In genomic region chr10:127374901-127375300, GRCh38 we compare ENCODE assay signal across 17 cellular contexts.
DNase-seq lines count a peak whose midpoint lies in the region; ATAC-seq and TF ChIP-seq lines count a peak whose summit lies in the region.
"Had no signal": no experiment of that assay in that cellular context is flagged by ENCODE, and none has a peak within 500 bp of the region (broad histone marks: within the 10 kb centered on the region; RNA-seq: fewer than 3 reads in every experiment).

No MANE protein-coding gene starts in this region.

- POLR2A ChIA-PET in CD4-positive, alpha-beta T cell (lab: Charles Lee) = no interaction called here

- no peak overlapping the region for H2BK120ac ChIP-seq in H9 (ENCODE audit: low read depth, low read length, poor library complexity, severe bottlenecking)

- no peak overlapping the region for H4K91ac ChIP-seq in H9 (ENCODE audit: insufficient read length, low read depth, low read length)

- no peaks in the 10 kb centered on the region for H3K9me3 ChIP-seq in H9 (ENCODE audit: control insufficient read depth, low read depth, low read length)
- no peaks in the 10 kb centered on the region for H3K9me3 ChIP-seq in smooth muscle cell (replicated peaks; ENCODE audit: low read depth)
- H3K9me3 ChIP-seq in CD4-positive, alpha-beta T cell (ENCODE audit: control insufficient read depth, low read length) = no peaks in the 10 kb centered on the region

- H2BK5ac ChIP-seq in H9 (ENCODE audit: insufficient read length, low read length) = no peak overlapping the region

- H3K79me2 ChIP-seq in H9 (ENCODE audit: insufficient read depth, low read length) (no peaks in the 10 kb centered on the region), smooth muscle cell (ENCODE audit: low read depth) (no peaks in the 10 kb centered on the region)

- H3K27ac Mint-ChIP-seq in H9 (peak overlapping the region in 2 of 3 experiments; percentile 35 to 78; a peak in 4 of 7 replicates), chondrocyte (ENCODE audit: unreplicated experiment) (peak overlapping the region; percentile 28)
- no peak overlapping the region for H3K27ac Mint-ChIP-seq in CD4-positive, alpha-beta T cell
- no peak overlapping the region for H3K27ac Mint-ChIP-seq in activated naive CD8-positive, alpha-beta T cell treated with anti-CD3 and anti-CD28 coated beads for 36 hours
- H3K27ac Mint-ChIP-seq: GM23338 had no signal

- H3K4me1 Mint-ChIP-seq in H9 (peaks cover 7 to 9% of the 10 kb centered on the region in 2 experiments), chondrocyte (ENCODE audit: low read depth) (no peaks in the 10 kb centered on the region)
- H3K4me1 Mint-ChIP-seq in CD4-positive, alpha-beta T cell (ENCODE audit: low read depth) = no peaks in the 10 kb centered on the region
- H3K4me1 Mint-ChIP-seq in activated naive CD8-positive, alpha-beta T cell treated with anti-CD3 and anti-CD28 coated beads for 36 hours = no peaks in the 10 kb centered on the region
- H3K4me1 Mint-ChIP-seq: GM23338 had no signal

- intact Hi-C loops in CD4-positive, alpha-beta T cell (cut with DNase I, micrococcal nuclease) = no loop called here

- H3K23me2 ChIP-seq in H9 (ENCODE audit: insufficient read length, low read depth, low read length, poor library complexity, severe bottlenecking) = no peaks in the 10 kb centered on the region

- no peak overlapping the region for H3K4me3 ChIP-seq in smooth muscle cell
- H3K4me3 ChIP-seq: GM23338 had no signal

- WGBS in H9 (ENCODE audit: extremely low coverage, insufficient read length, low lambda C conversion rate) = no CpG with 5 or more reads among the region's 5 CpGs
- 32% methylated on average over 5 of the region's 5 CpGs for WGBS in smooth muscle cell (ENCODE audit: low lambda C conversion rate)

- H3K23ac ChIP-seq in H9 (ENCODE audit: insufficient read length, low read depth, low read length) = no peak overlapping the region

- no peak for TF ChIP-seq CTCF in H9 (conservative IDR thresholded peaks at IDR 0.05)
- no peak for TF ChIP-seq CTCF in chondrocyte (IDR thresholded peaks at IDR 0.05)
- TF ChIP-seq CTCF in smooth muscle cell (IDR thresholded peaks at IDR 0.05; ENCODE audit: borderline replicate concordance, insufficient read depth, poor library complexity, severe bottlenecking) = no peak
- no peak for TF ChIP-seq CTCF in CD4-positive, alpha-beta T cell (IDR thresholded peaks at IDR 0.05)

- H4K5ac ChIP-seq in H9 (ENCODE audit: insufficient read length, low read depth, low read length) = no peak overlapping the region

- no peak overlapping the region for H3K18ac ChIP-seq in H9 (ENCODE audit: insufficient read length, low read depth, low read length)

- ATAC-seq in CD4-positive, alpha-beta T cell (ENCODE audit: poor library complexity) = no peak
- ATAC-seq in GM18907 (IDR thresholded peaks at IDR 0.05; ENCODE audit: unreplicated experiment) = no peak
- ATAC-seq: GM23338, PC-3 had no signal

- H2AFZ ChIP-seq in H9 (ENCODE audit: low read length) (no peak overlapping the region), smooth muscle cell (ENCODE audit: low read depth) (no peak overlapping the region)
- H2AFZ ChIP-seq: GM23338 had no signal

- DNase-seq in H9 = no peak
- peak; percentile 50 to 82 for DNase-seq in NCI-H524 (lab: John Stamatoyannopoulos, UW)
- no peak for DNase-seq in chondrocyte (ENCODE audit: low spot score)
- no peak for DNase-seq in smooth muscle cell (lab: John Stamatoyannopoulos, UW; ENCODE audit: unreplicated experiment)
- no peak for DNase-seq in CD4-positive, alpha-beta T cell
- DNase-seq in activated naive CD8-positive, alpha-beta T cell treated with anti-CD3 and anti-CD28 coated beads for 36 hours = no peak
- DNase-seq: ACHN, NCI-H1436 treated with DMSO at 0.1 percent for 48 hours, NCI-H2081, NCI-H774, PC-3, SIG-M5, T-helper 1 cell had no signal

- no peaks in the 10 kb centered on the region for H3K36me3 ChIP-seq in smooth muscle cell (ENCODE audit: low read depth)

- H2BK15ac ChIP-seq in H9 (ENCODE audit: low read depth, low read length) = no peak overlapping the region

- H3K4me2 ChIP-seq in H9 (ENCODE audit: insufficient read depth, insufficient read length, low read length) (no peak overlapping the region), smooth muscle cell (peak overlapping the region; percentile 55)
- H3K4me2 ChIP-seq: GM23338 had no signal

- H2AK5ac ChIP-seq in H9 (ENCODE audit: insufficient read length, low read length) = no peak overlapping the region

- no peak overlapping the region for H2BK12ac ChIP-seq in H9 (ENCODE audit: insufficient read length, low read depth, low read length)

- H3K4me3 Mint-ChIP-seq in H9 (no peak overlapping the region), chondrocyte (ENCODE audit: unreplicated experiment) (no peak overlapping the region)
- H3K4me3 Mint-ChIP-seq in CD4-positive, alpha-beta T cell = no peak overlapping the region
- no peak overlapping the region for H3K4me3 Mint-ChIP-seq in activated naive CD8-positive, alpha-beta T cell treated with anti-CD3 and anti-CD28 coated beads for 36 hours
- H3K4me3 Mint-ChIP-seq: GM23338 had no signal

- H3K4ac ChIP-seq in H9 (ENCODE audit: low read depth, low read length) = no peak overlapping the region

- H4K20me1 ChIP-seq in H9 (ENCODE audit: control insufficient read depth, insufficient read depth, insufficient read length) (no peaks in the 10 kb centered on the region), smooth muscle cell (ENCODE audit: low read depth) (peaks cover 48% of the 10 kb centered on the region)

- H3K36me3 Mint-ChIP-seq in H9 (ENCODE audit: insufficient read depth in 1 of 3, low read depth in 3 of 3) (peaks cover 0 to 16% (median 5%) of the 10 kb centered on the region in 3 experiments; a peak in 5 of 7 replicates), chondrocyte (ENCODE audit: low read depth) (peaks cover 21% of the 10 kb centered on the region)
- no peaks in the 10 kb centered on the region for H3K36me3 Mint-ChIP-seq in CD4-positive, alpha-beta T cell (ENCODE audit: low read depth)
- no peaks in the 10 kb centered on the region for H3K36me3 Mint-ChIP-seq in activated naive CD8-positive, alpha-beta T cell treated with anti-CD3 and anti-CD28 coated beads for 36 hours

- H3K27ac ChIP-seq in H9 (ENCODE audit: insufficient read length, low read depth, low read length) = no peak overlapping the region
- H3K27ac ChIP-seq in smooth muscle cell (ENCODE audit: low read depth) = peak overlapping the region; percentile 82
- H3K27ac ChIP-seq in CD4-positive, alpha-beta T cell (ENCODE audit: low read depth, low read length) = no peak overlapping the region
- H3K27ac ChIP-seq: HL-60, RWPE1 had no signal

- H3K56ac ChIP-seq in H9 (ENCODE audit: insufficient read length, low read depth, low read length) = no peak overlapping the region

- no peaks in the 10 kb centered on the region; a peak in 1 of 5 replicates for H3K9me3 Mint-ChIP-seq in H9
- H3K9me3 Mint-ChIP-seq in chondrocyte (ENCODE audit: low read depth) = no peaks in the 10 kb centered on the region
- no peaks in the 10 kb centered on the region for H3K9me3 Mint-ChIP-seq in CD4-positive, alpha-beta T cell
- H3K9me3 Mint-ChIP-seq in activated naive CD8-positive, alpha-beta T cell treated with anti-CD3 and anti-CD28 coated beads for 36 hours = no peaks in the 10 kb centered on the region
- H3K9me3 Mint-ChIP-seq: GM23338 had no signal

- no peaks in the 10 kb centered on the region for H3K79me1 ChIP-seq in H9 (ENCODE audit: insufficient read depth, low read depth, low read length, poor library complexity, severe bottlenecking)

- H3F3A ChIP-seq in smooth muscle cell (ENCODE audit: low read depth) = peaks cover 7% of the 10 kb centered on the region

- H3K27me3 ChIP-seq in H9 (ENCODE audit: insufficient read depth, low read length) (no peaks in the 10 kb centered on the region), smooth muscle cell (ENCODE audit: low read depth) (no peaks in the 10 kb centered on the region)
- H3K27me3 ChIP-seq in CD4-positive, alpha-beta T cell (ENCODE audit: control insufficient read depth, insufficient read depth, low read length) = no peaks in the 10 kb centered on the region

- no peak overlapping the region for H3T11ph ChIP-seq in H9 (ENCODE audit: low read length)

- H3K4me1 ChIP-seq in H9 (ENCODE audit: insufficient read depth, low read length) = no peaks in the 10 kb centered on the region
- peaks cover 9% of the 10 kb centered on the region for H3K4me1 ChIP-seq in smooth muscle cell (ENCODE audit: low read depth)

- CTCF ChIA-PET in CD4-positive, alpha-beta T cell (lab: Charles Lee) = no interaction called here

- H2BK20ac ChIP-seq in H9 (ENCODE audit: low read depth, low read length, poor library complexity, severe bottlenecking) = no peak overlapping the region

- no peak overlapping the region for H4K8ac ChIP-seq in H9 (replicated peaks; ENCODE audit: insufficient read length, low read depth, low read length)

- H3K27me3 Mint-ChIP-seq in H9 (ENCODE audit: low read depth) (no peaks in the 10 kb centered on the region), chondrocyte (ENCODE audit: low read depth) (no peaks in the 10 kb centered on the region)
- H3K27me3 Mint-ChIP-seq in CD4-positive, alpha-beta T cell = peaks cover 10% of the 10 kb centered on the region
- H3K27me3 Mint-ChIP-seq in activated naive CD8-positive, alpha-beta T cell treated with anti-CD3 and anti-CD28 coated beads for 36 hours = peaks cover 4% of the 10 kb centered on the region

- H3K14ac ChIP-seq in H9 (ENCODE audit: insufficient read depth, low read length) = no peak overlapping the region

- H3K9ac ChIP-seq in H9 (ENCODE audit: extremely low read depth, insufficient read length, low read length) (no peak overlapping the region), smooth muscle cell (ENCODE audit: low read depth) (peak overlapping the region; percentile 34)

Comparison
In these comparisons a context has a peak if more than half of its experiments do, and no peak if none do; other contexts are left out.
1. DNase-seq: peak in NCI-H524 (2 of 2); none in H9 (single experiment), chondrocyte (single experiment), smooth muscle cell (single experiment), CD4-positive, alpha-beta T cell (0 of 10) and activated naive CD8-positive, alpha-beta T cell treated with anti-CD3 and anti-CD28 coated beads for 36 hours (single experiment).
2. H3K27ac Mint-ChIP-seq: peak in H9 (2 of 3) and chondrocyte (single experiment); none in CD4-positive, alpha-beta T cell (single experiment) and activated naive CD8-positive, alpha-beta T cell treated with anti-CD3 and anti-CD28 coated beads for 36 hours (single experiment).